ENCODE assay signal across 8 cellular contexts in genomic region chr5:172897691-172898512, GRCh38.
DNase-seq lines count a peak whose midpoint lies in the region; ATAC-seq lines count a peak whose summit lies in the region.

No MANE protein-coding gene starts in this region.

- no peaks in the 10 kb centered on the region for H3K27me3 Mint-ChIP-seq in activated CD4-positive, alpha-beta memory T cell treated with anti-CD3 and anti-CD28 coated beads for 36 hours

- H3K9me3 Mint-ChIP-seq in activated CD4-positive, alpha-beta memory T cell treated with anti-CD3 and anti-CD28 coated beads for 36 hours: no peaks in the 10 kb centered on the region

- H3K4me1 Mint-ChIP-seq in activated CD4-positive, alpha-beta memory T cell treated with anti-CD3 and anti-CD28 coated beads for 36 hours (ENCODE audit: low read depth): peaks cover 11% of the 10 kb centered on the region

- H3K4me3 ChIP-seq in skeletal muscle cell (ENCODE audit: low read depth, low read length) (peak overlapping the region; percentile 8), H7 (ENCODE audit: insufficient read depth, low read depth, low read length) (no peak overlapping the region)
- H3K4me3 ChIP-seq in effector memory CD4-positive, alpha-beta T cell (ENCODE audit: insufficient read depth, low read depth, low read length, poor library complexity, severe bottlenecking): no peak overlapping the region

- no peaks in the 10 kb centered on the region for H3K9me3 ChIP-seq in effector memory CD4-positive, alpha-beta T cell (ENCODE audit: control insufficient read depth, low read length)

- H3K4me3 Mint-ChIP-seq in activated CD4-positive, alpha-beta memory T cell treated with anti-CD3 and anti-CD28 coated beads for 36 hours: peak overlapping the region; percentile 21

- H3K4me1 ChIP-seq in effector memory CD4-positive, alpha-beta T cell (ENCODE audit: control insufficient read depth, insufficient read depth, low read length, poor library complexity, severe bottlenecking): no peaks in the 10 kb centered on the region

- CTCF ChIA-PET in activated CD4-positive, alpha-beta memory T cell treated with anti-CD3 and anti-CD28 coated beads for 36 hours (lab: Charles Lee): interaction anchor here (0.8 to 3.2 kb wide), 5 partner anchors 8 to 201 kb away, joined by 3 to 8 read pairs (median 3); no protein-coding TSS in a partner anchor

- intact Hi-C loops in activated CD4-positive, alpha-beta memory T cell treated with anti-CD3 and anti-CD28 coated beads for 36 hours (cut with micrococcal nuclease): no loop called here

- DNase-seq in GM04503 (ENCODE audit: low read depth) (peak; percentile 96), glomerular visceral epithelial cell (ENCODE audit: extremely low spot score) (peak; percentile 84), skeletal muscle cell (ENCODE audit: low read depth) (peak; percentile 87), SW480 (ENCODE audit: low spot score) (no peak), H7 (no peak)
- no peak for DNase-seq in activated CD4-positive, alpha-beta memory T cell treated with anti-CD3 and anti-CD28 coated beads for 36 hours
- DNase-seq in effector memory CD4-positive, alpha-beta T cell: no peak

- peaks cover 18% of the 10 kb centered on the region for H3K36me3 ChIP-seq in effector memory CD4-positive, alpha-beta T cell (ENCODE audit: control insufficient read depth, insufficient read depth, low read length)
- peaks cover 14% of the 10 kb centered on the region for H3K36me3 ChIP-seq in H7 (replicated peaks; ENCODE audit: control insufficient read depth, insufficient read depth, low read length)

- no peaks in the 10 kb centered on the region for H3K27me3 ChIP-seq in effector memory CD4-positive, alpha-beta T cell (replicated peaks; ENCODE audit: control insufficient read depth, insufficient read depth, low read length, poor library complexity, severe bottlenecking)
- no peaks in the 10 kb centered on the region for H3K27me3 ChIP-seq in H7 (ENCODE audit: control insufficient read depth, insufficient read depth, low read length)

- peaks cover 4% of the 10 kb centered on the region for H3K36me3 Mint-ChIP-seq in activated CD4-positive, alpha-beta memory T cell treated with anti-CD3 and anti-CD28 coated beads for 36 hours

- H3K27ac ChIP-seq in effector memory CD4-positive, alpha-beta T cell (ENCODE audit: insufficient read depth, low read length, poor library complexity, severe bottlenecking): no peak overlapping the region

- POLR2A ChIA-PET in activated CD4-positive, alpha-beta memory T cell treated with anti-CD3 and anti-CD28 coated beads for 36 hours (lab: Charles Lee): no interaction called here

- peak overlapping the region; percentile 31 for H3K27ac Mint-ChIP-seq in activated CD4-positive, alpha-beta memory T cell treated with anti-CD3 and anti-CD28 coated beads for 36 hours

- no peak for ATAC-seq in HG02840 (IDR thresholded peaks at IDR 0.05; ENCODE audit: low FRiP score, unreplicated experiment)

Comparison
In these comparisons a context has a peak if more than half of its experiments do, and no peak if none do; other contexts are left out.
1. DNase-seq: peak in GM04503 (single experiment), glomerular visceral epithelial cell (single experiment) and skeletal muscle cell (single experiment); none in activated CD4-positive, alpha-beta memory T cell treated with anti-CD3 and anti-CD28 coated beads for 36 hours (single experiment), effector memory CD4-positive, alpha-beta T cell (0 of 3), SW480 (single experiment) and H7 (single experiment).